In the genomic region with DNA sequence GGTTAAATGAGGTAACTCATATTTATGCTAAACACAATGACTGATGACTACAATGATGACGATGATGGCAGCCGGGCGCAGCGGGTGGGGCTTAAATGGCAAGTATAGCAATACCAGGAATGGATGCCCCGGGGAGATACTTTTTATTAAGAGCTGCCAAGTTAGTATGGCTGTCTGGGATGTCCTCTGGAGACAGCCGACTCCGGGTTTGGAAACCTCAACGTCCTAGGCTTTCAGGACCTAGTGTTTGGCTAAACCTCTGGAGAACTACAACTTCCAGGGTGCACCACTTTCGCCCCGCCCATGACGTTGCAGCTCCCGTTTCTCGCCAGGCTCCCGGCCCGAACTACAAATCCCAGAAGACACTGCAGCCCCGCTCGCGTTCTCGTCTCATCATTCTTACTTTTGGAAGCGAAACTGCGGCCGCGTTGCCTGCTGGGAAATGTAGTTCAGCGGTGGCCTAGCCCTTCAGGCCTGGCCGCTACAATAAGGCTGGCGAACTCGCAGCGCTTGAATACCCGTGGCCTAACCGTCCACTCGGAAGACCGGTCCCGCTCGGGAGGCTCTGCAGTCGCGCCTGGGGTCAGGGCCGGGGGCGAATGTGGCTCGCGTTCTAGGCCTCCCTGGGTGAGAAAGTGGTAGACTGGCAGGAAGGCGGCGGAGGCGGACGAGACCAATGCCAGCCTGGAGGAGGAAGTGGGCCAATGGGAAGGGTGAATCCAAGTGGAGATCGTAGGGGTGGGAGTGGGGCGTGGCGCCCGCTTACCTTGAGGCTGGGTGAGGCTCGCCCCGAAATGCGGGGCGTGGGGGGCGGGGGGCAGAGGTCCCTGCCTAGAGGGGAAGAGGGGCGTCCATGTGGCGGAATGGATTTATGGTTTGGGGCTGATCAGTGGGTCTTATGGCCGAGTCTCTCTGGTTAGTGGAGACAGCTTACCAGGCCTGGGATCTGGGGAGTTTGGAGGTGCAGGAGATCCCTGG, we compare ENCODE assay signal across 1 cellular context.
TF ChIP-seq lines count a peak whose summit lies in the region.

TSS of gene SMARCAL1 (plus strand) at position 463 of the 978 bp plus-strand sequence. CDS start 2,221 bp downstream, outside the sequence.

TF ChIP-seq in GM12878, 131 proteins besides CTCF, POLR2A, EP300 and RAD21 (continued from another document):
- TF ChIP-seq, protein P1, sequence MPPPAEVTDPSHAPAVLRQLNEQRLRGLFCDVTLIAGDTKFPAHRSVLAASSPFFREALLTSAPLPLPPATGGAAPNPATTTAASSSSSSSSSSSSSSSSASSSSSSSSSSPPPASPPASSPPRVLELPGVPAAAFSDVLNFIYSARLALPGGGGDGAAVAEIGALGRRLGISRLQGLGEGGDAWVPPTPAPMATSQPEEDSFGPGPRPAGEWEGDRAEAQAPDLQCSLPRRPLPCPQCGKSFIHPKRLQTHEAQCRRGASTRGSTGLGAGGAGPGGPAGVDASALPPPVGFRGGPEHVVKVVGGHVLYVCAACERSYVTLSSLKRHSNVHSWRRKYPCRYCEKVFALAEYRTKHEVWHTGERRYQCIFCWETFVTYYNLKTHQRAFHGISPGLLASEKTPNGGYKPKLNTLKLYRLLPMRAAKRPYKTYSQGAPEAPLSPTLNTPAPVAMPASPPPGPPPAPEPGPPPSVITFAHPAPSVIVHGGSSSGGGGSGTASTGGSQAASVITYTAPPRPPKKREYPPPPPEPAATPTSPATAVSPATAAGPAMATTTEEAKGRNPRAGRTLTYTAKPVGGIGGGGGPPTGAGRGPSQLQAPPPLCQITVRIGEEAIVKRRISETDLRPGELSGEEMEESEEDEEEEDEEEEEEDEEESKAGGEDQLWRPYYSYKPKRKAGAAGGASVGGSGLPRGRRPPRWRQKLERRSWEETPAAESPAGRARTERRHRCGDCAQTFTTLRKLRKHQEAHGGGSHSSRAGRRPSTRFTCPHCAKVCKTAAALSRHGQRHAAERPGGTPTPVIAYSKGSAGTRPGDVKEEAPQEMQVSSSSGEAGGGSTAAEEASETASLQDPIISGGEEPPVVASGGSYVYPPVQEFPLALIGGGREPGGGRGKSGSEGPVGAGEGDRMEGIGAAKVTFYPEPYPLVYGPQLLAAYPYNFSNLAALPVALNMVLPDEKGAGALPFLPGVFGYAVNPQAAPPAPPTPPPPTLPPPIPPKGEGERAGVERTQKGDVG (CRISPR knock-in tag; IDR thresholded peaks at IDR 0.05), result no peak
- peak; percentile 73 for TF ChIP-seq BRCA1 (IDR thresholded peaks at IDR 0.05; ENCODE audit: low read depth, low read length)
- TF ChIP-seq, protein P2, sequence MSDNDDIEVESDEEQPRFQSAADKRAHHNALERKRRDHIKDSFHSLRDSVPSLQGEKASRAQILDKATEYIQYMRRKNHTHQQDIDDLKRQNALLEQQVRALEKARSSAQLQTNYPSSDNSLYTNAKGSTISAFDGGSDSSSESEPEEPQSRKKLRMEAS (IDR thresholded peaks at IDR 0.05; ENCODE audit: low read depth, low read length), result no peak; the same call in 1 of the 2 replicates
- TF ChIP-seq SIX5 (IDR thresholded peaks at IDR 0.05; ENCODE audit: low read depth, low read length, severe bottlenecking), result peak; percentile 99
- TF ChIP-seq ATF7 (IDR thresholded peaks at IDR 0.05; ENCODE audit: low read depth), result peak; percentile 95
- no peak for TF ChIP-seq YBX1 (IDR thresholded peaks at IDR 0.05)
- TF ChIP-seq FOXM1 (IDR thresholded peaks at IDR 0.05; ENCODE audit: low read depth, low read length), result no peak
- TF ChIP-seq, protein P3, sequence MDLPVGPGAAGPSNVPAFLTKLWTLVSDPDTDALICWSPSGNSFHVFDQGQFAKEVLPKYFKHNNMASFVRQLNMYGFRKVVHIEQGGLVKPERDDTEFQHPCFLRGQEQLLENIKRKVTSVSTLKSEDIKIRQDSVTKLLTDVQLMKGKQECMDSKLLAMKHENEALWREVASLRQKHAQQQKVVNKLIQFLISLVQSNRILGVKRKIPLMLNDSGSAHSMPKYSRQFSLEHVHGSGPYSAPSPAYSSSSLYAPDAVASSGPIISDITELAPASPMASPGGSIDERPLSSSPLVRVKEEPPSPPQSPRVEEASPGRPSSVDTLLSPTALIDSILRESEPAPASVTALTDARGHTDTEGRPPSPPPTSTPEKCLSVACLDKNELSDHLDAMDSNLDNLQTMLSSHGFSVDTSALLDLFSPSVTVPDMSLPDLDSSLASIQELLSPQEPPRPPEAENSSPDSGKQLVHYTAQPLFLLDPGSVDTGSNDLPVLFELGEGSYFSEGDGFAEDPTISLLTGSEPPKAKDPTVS (IDR thresholded peaks at IDR 0.05; ENCODE audit: low read depth, low read length), result no peak
- 0 out of 4 replicates have a peak, but pooled peaks of 1 of the 2 experiments have one; percentile 25 for TF ChIP-seq SRF (IDR thresholded peaks at IDR 0.05; ENCODE audit: low read depth in 2 of 2, low read length in 2 of 2)
- peak; percentile 80 for TF ChIP-seq BCLAF1 (IDR thresholded peaks at IDR 0.05)
- TF ChIP-seq RELA (IDR thresholded peaks at IDR 0.05; ENCODE audit: borderline replicate concordance, partially characterized antibody), result peak; percentile 85
- TF ChIP-seq, protein P4, sequence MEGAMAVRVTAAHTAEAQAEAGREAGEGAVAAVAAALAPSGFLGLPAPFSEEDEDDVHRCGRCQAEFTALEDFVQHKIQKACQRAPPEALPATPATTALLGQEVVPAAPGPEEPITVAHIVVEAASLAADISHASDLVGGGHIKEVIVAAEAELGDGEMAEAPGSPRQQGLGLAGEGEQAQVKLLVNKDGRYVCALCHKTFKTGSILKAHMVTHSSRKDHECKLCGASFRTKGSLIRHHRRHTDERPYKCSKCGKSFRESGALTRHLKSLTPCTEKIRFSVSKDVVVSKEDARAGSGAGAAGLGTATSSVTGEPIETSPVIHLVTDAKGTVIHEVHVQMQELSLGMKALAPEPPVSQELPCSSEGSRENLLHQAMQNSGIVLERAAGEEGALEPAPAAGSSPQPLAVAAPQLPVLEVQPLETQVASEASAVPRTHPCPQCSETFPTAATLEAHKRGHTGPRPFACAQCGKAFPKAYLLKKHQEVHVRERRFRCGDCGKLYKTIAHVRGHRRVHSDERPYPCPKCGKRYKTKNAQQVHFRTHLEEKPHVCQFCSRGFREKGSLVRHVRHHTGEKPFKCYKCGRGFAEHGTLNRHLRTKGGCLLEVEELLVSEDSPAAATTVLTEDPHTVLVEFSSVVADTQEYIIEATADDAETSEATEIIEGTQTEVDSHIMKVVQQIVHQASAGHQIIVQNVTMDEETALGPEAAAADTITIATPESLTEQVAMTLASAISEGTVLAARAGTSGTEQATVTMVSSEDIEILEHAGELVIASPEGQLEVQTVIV (IDR thresholded peaks at IDR 0.05; ENCODE audit: borderline replicate concordance, partially characterized antibody), result peak; percentile 58
